14 cellular contexts compared by ENCODE assay signal in the genomic region with DNA sequence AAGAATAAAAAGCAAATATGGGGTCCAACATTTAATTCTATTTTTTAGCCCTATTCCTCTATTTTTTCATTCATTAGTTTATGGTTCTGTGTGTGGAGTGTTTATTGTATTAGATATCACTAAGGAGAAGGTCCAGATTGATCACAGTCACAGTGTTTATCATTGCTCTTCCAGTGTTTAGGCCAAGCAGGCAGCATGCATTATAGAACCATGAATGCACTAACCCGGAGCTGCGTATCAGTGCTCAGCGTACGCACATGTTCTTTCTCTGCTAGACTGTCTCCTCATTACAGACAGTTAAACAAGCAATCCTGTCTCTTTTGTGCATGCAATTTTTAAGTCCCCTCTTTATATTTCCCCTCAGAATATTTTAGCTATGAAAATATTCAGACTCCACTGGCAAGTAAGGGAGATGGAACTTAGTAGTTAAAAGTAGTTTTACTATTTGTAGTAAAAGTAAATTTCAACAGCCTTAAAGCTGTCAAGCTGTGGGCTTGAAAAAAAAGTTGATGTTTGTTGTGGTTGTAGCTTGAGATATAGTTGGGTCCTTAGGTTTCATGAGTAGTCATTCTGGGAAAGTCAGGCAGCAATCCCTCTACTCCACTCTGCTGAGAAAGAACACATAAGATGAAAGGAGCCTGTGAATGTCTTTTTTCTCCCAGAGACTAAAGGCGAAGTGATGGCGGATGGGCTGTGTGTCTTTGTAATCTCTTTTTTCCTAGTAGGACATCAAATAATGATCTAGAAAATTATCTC.
"Had no signal": no experiment of that assay in that cellular context is flagged by ENCODE, and none has a peak within 500 bp of the region (broad histone marks: within the 10 kb centered on the region; RNA-seq: fewer than 3 reads in every experiment).

No MANE protein-coding gene starts in this region.

- H3K4me3 ChIP-seq: body of pancreas, gastroesophageal sphincter, stomach, thoracic aorta had no signal

- H3K9me3 ChIP-seq: body of pancreas, gastroesophageal sphincter, stomach, thoracic aorta had no signal

- DNase-seq: activated CD4-positive, alpha-beta T cell treated with anti-CD3 and anti-CD28 coated beads for 4 hours; activated CD8-positive, alpha-beta memory T cell treated with anti-CD3 and anti-CD28 coated beads, Interleukin-2, amount 50 U/mL, for 48 hours; activated CD8-positive, alpha-beta T cell treated with anti-CD3 and anti-CD28 coated beads for 36 hours; activated naive CD4-positive, alpha-beta T cell; body of pancreas; cortex of kidney; effector CD8-positive, alpha-beta T cell; left ventricle myocardium superior; stimulated activated CD4-positive, alpha-beta T cell treated with anti-CD3 and anti-CD28 coated beads, Interleukin-15, amount 100 ng/mL, for 24 hours; stomach had no signal

- H3K79me2 ChIP-seq: parathyroid adenoma had no signal

- H3K27ac ChIP-seq: body of pancreas, gastroesophageal sphincter, parathyroid adenoma, stomach, thoracic aorta had no signal

- H3K4me1 ChIP-seq: gastroesophageal sphincter, parathyroid adenoma had no signal

- ATAC-seq: activated CD8-positive, alpha-beta T cell treated with anti-CD3 and anti-CD28 coated beads for 36 hours; body of pancreas; gastroesophageal sphincter; left ventricle myocardium superior had no signal

- H3K9ac ChIP-seq: parathyroid adenoma had no signal

- FAIRE-seq: keratinocyte had no signal

- H3K36me3 ChIP-seq: gastroesophageal sphincter, stomach, thoracic aorta had no signal

- H2AFZ ChIP-seq: parathyroid adenoma had no signal

- H3K27me3 ChIP-seq: body of pancreas, gastroesophageal sphincter, stomach had no signal
